ENCODE assay signal across 1 cellular context in the genomic region with DNA sequence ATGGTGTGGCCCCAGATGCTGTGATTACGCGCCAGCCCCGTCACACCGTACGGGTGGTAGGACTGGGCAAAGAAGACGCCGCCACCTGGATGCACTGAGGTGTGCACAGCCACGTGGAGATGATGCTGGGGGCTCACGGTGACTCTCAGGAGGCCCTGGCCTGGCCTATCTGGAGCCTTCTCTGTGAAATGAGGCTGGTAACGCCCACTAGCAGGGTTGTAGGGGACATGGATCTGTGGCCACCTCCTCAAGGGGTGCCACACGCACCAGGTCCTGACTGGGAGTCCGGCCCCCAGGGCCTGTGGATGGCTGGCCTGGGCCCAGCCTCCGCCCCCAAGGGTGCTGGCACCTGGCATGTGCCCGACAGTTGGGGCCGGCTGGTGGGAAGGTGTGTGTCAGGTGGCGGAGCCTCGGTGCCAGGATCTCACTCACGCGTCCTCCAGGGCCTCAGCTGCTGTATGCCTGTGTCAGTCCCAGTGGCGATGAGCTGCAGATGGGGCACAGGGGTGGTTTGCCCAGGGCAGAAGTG.
TF ChIP-seq lines count a peak whose summit lies in the region.

No MANE protein-coding gene starts in this region.

TF ChIP-seq in IMR-90, 13 proteins besides CTCF, POLR2A, EP300 and RAD21 (continued from another document):
- TF ChIP-seq CEBPB (IDR thresholded peaks at IDR 0.05; ENCODE audit: low read depth, low read length) (no peak), BHLHE40 (IDR thresholded peaks at IDR 0.05; ENCODE audit: low read depth, low read length) (no peak), FOS (IDR thresholded peaks at IDR 0.05; ENCODE audit: low read depth, low read length) (no peak), MAZ (IDR thresholded peaks at IDR 0.05; ENCODE audit: borderline replicate concordance, low read depth, low read length) (no peak)
